ENCODE assay signal across 24 cellular contexts in genomic region chr7:27125986-27126394, GRCh38. TPM values are rescaled to one million over a fixed set of nuclear protein-coding genes. Genes with fewer than 3 reads are reported as not detected.
DNase-seq lines count a peak whose midpoint lies in the region; ATAC-seq and TF ChIP-seq lines count a peak whose summit lies in the region.
"Had no signal": no experiment of that assay in that cellular context is flagged by ENCODE, and none has a peak within 500 bp of the region (broad histone marks: within the 10 kb centered on the region; RNA-seq: fewer than 3 reads in every experiment).

No MANE protein-coding gene starts in this region.

- H3K9me3 ChIP-seq in gastroesophageal sphincter (no peaks in the 10 kb centered on the region), upper lobe of left lung (no peaks in the 10 kb centered on the region)
- H3K9me3 ChIP-seq: left ventricle myocardium inferior, vagina had no signal

- peak overlapping the region; percentile 12 for H3K4me3 Mint-ChIP-seq in neural crest cell
- H3K4me3 Mint-ChIP-seq: activated CD4-positive, alpha-beta memory T cell treated with anti-CD3 and anti-CD28 coated beads, Interleukin-2, amount 10 ng/mL, durations not matched to agents 7 days and 5 days; CD14-positive monocyte had no signal

- no peak overlapping the region for H3K4me3 ChIP-seq in gastroesophageal sphincter
- no peak overlapping the region for H3K4me3 ChIP-seq in upper lobe of left lung
- H3K4me3 ChIP-seq: dorsolateral prefrontal cortex, left ventricle myocardium inferior, skin epidermis, vagina had no signal

- no peaks in the 10 kb centered on the region for H3K36me3 Mint-ChIP-seq in neural crest cell (ENCODE audit: low read depth)

- H3K27me3 Mint-ChIP-seq in neural crest cell (ENCODE audit: low read depth): peaks cover 94% of the 10 kb centered on the region

- H3K9me3 Mint-ChIP-seq in neural crest cell: no peaks in the 10 kb centered on the region
- H3K9me3 Mint-ChIP-seq: activated CD4-positive, alpha-beta memory T cell treated with anti-CD3 and anti-CD28 coated beads, Interleukin-2, amount 10 ng/mL, durations not matched to agents 7 days and 5 days had no signal

- WGBS in gastroesophageal sphincter (ENCODE audit: low coverage in 1 of 2), 2 donors: 4 to 19% methylated on average over 5 of the region's 5 CpGs
- WGBS in upper lobe of left lung, 2 donors: 45 to 49% methylated on average over 5 of the region's 5 CpGs

- H3K4me1 ChIP-seq in gastroesophageal sphincter (peaks cover 5 to 77% (median 26%) of the 10 kb centered on the region in 3 donors), upper lobe of left lung (peaks cover 11 to 25% (median 13%) of the 10 kb centered on the region in 4 donors)

- H3K27me3 ChIP-seq in gastroesophageal sphincter: no peaks in the 10 kb centered on the region
- H3K27me3 ChIP-seq in upper lobe of left lung: peaks cover 0 to 11% (median 0%) of the 10 kb centered on the region in 4 donors
- H3K27me3 ChIP-seq: vagina had no signal

- TF ChIP-seq EP300 in gastroesophageal sphincter (IDR thresholded peaks at IDR 0.05) (no peak), upper lobe of left lung (IDR thresholded peaks at IDR 0.05) (no peak)

- peaks cover 22% of the 10 kb centered on the region for H3K4me1 Mint-ChIP-seq in neural crest cell
- H3K4me1 Mint-ChIP-seq: activated CD4-positive, alpha-beta memory T cell treated with anti-CD3 and anti-CD28 coated beads, Interleukin-2, amount 10 ng/mL, durations not matched to agents 7 days and 5 days had no signal

- no peak for TF ChIP-seq POLR2A in gastroesophageal sphincter (IDR thresholded peaks at IDR 0.05)
- no peak for TF ChIP-seq POLR2A in upper lobe of left lung (IDR thresholded peaks at IDR 0.05)

- peak overlapping the region; percentile 90 to 99 (median 98) for H3K27ac ChIP-seq in gastroesophageal sphincter
- peak overlapping the region; percentile 84 to 97 (median 90) for H3K27ac ChIP-seq in upper lobe of left lung
- H3K27ac ChIP-seq: dorsolateral prefrontal cortex, left ventricle myocardium inferior, skin epidermis, vagina had no signal

- DNase-seq in NCI-H69 (lab: John Stamatoyannopoulos, UW) (peak; percentile 25), neural crest cell (ENCODE audit: low read depth, low spot score) (no peak), upper lobe of left lung (no peak), SIG-M5 treated with dmso at 0.1 percent for 504 hours (lab: John Stamatoyannopoulos, UW; ENCODE audit: unreplicated experiment) (no peak), NCI-H2227 treated with DMSO at 0.1 percent for 48 hours (lab: John Stamatoyannopoulos, UW) (no peak)
- DNase-seq: activated CD4-positive, alpha-beta memory T cell treated with anti-CD3 and anti-CD28 coated beads, Interleukin-2, amount 10 ng/mL, durations not matched to agents 7 days and 5 days; activated CD4-positive, CD25-positive, alpha-beta regulatory T cell treated with anti-CD3 and anti-CD28 coated beads, Interleukin-2, amount 50 U/mL, for 72 hours; activated effector memory CD4-positive, alpha-beta T cell treated with Interleukin-2 at 50 U/mL for 16 hours; activated T-cell treated with anti-CD3 and anti-CD28 coated beads for 4 hours; cerebellar nuclear complex; dorsolateral prefrontal cortex; KG1; left ventricle myocardium inferior; NCI-H1436; NCI-H526; stimulated activated CD4-positive, alpha-beta T cell treated with anti-CD3 and anti-CD28 coated beads, Interleukin-1b, Interleukin-23, amount 100 ng/mL, for 48 hours; T-helper 1 cell had no signal

- TF ChIP-seq CTCF in gastroesophageal sphincter (IDR thresholded peaks at IDR 0.05): no peak
- no peak for TF ChIP-seq CTCF in neural crest cell (conservative IDR thresholded peaks at IDR 0.05)
- no peak for TF ChIP-seq CTCF in upper lobe of left lung (IDR thresholded peaks at IDR 0.05)

- ATAC-seq in gastroesophageal sphincter (no peak), upper lobe of left lung (ENCODE audit: low FRiP score in 2 of 2) (no peak), HG03469 (IDR thresholded peaks at IDR 0.05; ENCODE audit: unreplicated experiment) (no peak)

- H3K27ac Mint-ChIP-seq in neural crest cell (ENCODE audit: unreplicated experiment): no peak overlapping the region
- H3K27ac Mint-ChIP-seq: activated CD4-positive, alpha-beta memory T cell treated with anti-CD3 and anti-CD28 coated beads, Interleukin-2, amount 10 ng/mL, durations not matched to agents 7 days and 5 days; CD14-positive monocyte had no signal

- H3K36me3 ChIP-seq in gastroesophageal sphincter (no peaks in the 10 kb centered on the region), upper lobe of left lung (no peaks in the 10 kb centered on the region)
- H3K36me3 ChIP-seq: left ventricle myocardium inferior, vagina had no signal

RNA-seq across cellular contexts. Expression of gene HOXA4, which starts 4.6 kb away (rescaled TPM):
- total RNA-seq in gastroesophageal sphincter: 10 to 100 TPM in 3 of 4 donors, 1 to 10 TPM in 1; 8.6 to 20.2 (median 15.3) TPM
- 0.68 and 0.96 TPM in 2 replicates for total RNA-seq in neural crest cell
- 10 to 100 TPM in 1 of 6 donors, 1 to 10 TPM in 5; 1.5 to 10.5 (median 6.2) TPM for total RNA-seq in upper lobe of left lung
- total RNA-seq: left ventricle myocardium inferior, mononuclear cell had no signal

RNA-seq across cellular contexts. Expression of gene HOXA5, which starts 17.5 kb away (rescaled TPM):
- total RNA-seq in gastroesophageal sphincter: 10 to 100 TPM; 11.0 to 34.6 (median 29.3) TPM
- total RNA-seq in neural crest cell: 3.2 and 4.3 TPM in 2 replicates
- 10 to 100 TPM in 5 of 6 donors, 1 to 10 TPM in 1; 7.8 to 79.9 (median 16.9) TPM for total RNA-seq in upper lobe of left lung
- total RNA-seq: activated CD4-positive, alpha-beta memory T cell treated with anti-CD3 and anti-CD28 coated beads, Interleukin-2, amount 10 ng/mL, durations not matched to agents 7 days and 5 days; left ventricle myocardium inferior had no signal

RNA-seq across cellular contexts. Expression of gene HOXA6, which starts 21.6 kb away (rescaled TPM):
- total RNA-seq in gastroesophageal sphincter: 10 to 100 TPM in 1 of 4 donors, under 1 TPM in 1, not detected in 2; 0.46 to 12.7 TPM
- total RNA-seq in neural crest cell: 1.6 and 2.0 TPM in 2 replicates
- 1 to 10 TPM in 4 of 6 donors, under 1 TPM in 1, not detected in 1; 0.61 to 8.4 (median 4.0) TPM for total RNA-seq in upper lobe of left lung
- total RNA-seq: activated CD4-positive, alpha-beta memory T cell treated with anti-CD3 and anti-CD28 coated beads, Interleukin-2, amount 10 ng/mL, durations not matched to agents 7 days and 5 days; dorsolateral prefrontal cortex; left ventricle myocardium inferior; mononuclear cell had no signal

RNA-seq across cellular contexts. Expression of gene HOXA2, which starts 23.5 kb away (rescaled TPM):
- total RNA-seq in gastroesophageal sphincter: 1 to 10 TPM; 3.1 to 7.0 (median 5.0) TPM
- total RNA-seq in neural crest cell: 41.2 and 41.6 TPM in 2 replicates
- 1 to 10 TPM in 2 of 6 donors, under 1 TPM in 3, not detected in 1; 0.30 to 3.0 (median 0.86) TPM for total RNA-seq in upper lobe of left lung
- total RNA-seq: activated CD4-positive, alpha-beta memory T cell treated with anti-CD3 and anti-CD28 coated beads, Interleukin-2, amount 10 ng/mL, durations not matched to agents 7 days and 5 days; dorsolateral prefrontal cortex; HT1080; left ventricle myocardium inferior had no signal

RNA-seq across cellular contexts. Expression of gene HOXA3, which starts 26.4 kb away (rescaled TPM):
- total RNA-seq in gastroesophageal sphincter: 10 to 100 TPM in 2 of 4 donors, 1 to 10 TPM in 2; 6.4 to 22.6 (median 10.3) TPM
- 10.6 and 11.3 TPM in 2 replicates for total RNA-seq in neural crest cell
- 10 to 100 TPM in 1 of 6 donors, 1 to 10 TPM in 3, under 1 TPM in 2; 0.20 to 11.4 (median 3.5) TPM for total RNA-seq in upper lobe of left lung
- total RNA-seq: activated CD4-positive, alpha-beta memory T cell treated with anti-CD3 and anti-CD28 coated beads, Interleukin-2, amount 10 ng/mL, durations not matched to agents 7 days and 5 days; HT1080; left ventricle myocardium inferior had no signal
